In genomic region chr11:63242089-63242762, GRCh38 we compare ENCODE assay signal across 23 cellular contexts. TPM values are rescaled to one million over a fixed set of nuclear protein-coding genes. Genes with fewer than 3 reads are reported as not detected.
"Had no signal": no experiment of that assay in that cellular context is flagged by ENCODE, and none has a peak within 500 bp of the region (broad histone marks: within the 10 kb centered on the region; RNA-seq: fewer than 3 reads in every experiment).

No MANE protein-coding gene starts in this region.

- H3K4me3 ChIP-seq: colonic mucosa, gastrocnemius medialis, left lung, right atrium auricular region had no signal

- H3K27ac ChIP-seq: colonic mucosa, gastrocnemius medialis, left lung, right atrium auricular region had no signal

- H3K4me1 Mint-ChIP-seq: brain, neural crest cell had no signal

- H3K36me3 Mint-ChIP-seq: brain, type B pancreatic cell had no signal

- H3K9me3 ChIP-seq: colonic mucosa, gastrocnemius medialis, left lung, right atrium auricular region had no signal

- ATAC-seq: activated CD4-positive, CD25-positive, alpha-beta regulatory T cell treated with anti-CD3 and anti-CD28 coated beads, Interleukin-2, amount 50 U/mL, for 24 hours; gastrocnemius medialis; left lung; SK-N-SH treated with all-trans-retinoic acid at 6 μM for 48 hours had no signal

- H3K4me3 Mint-ChIP-seq: brain; endodermal cell; neural crest cell; stimulated activated naive CD8-positive, alpha-beta T cell treated with anti-CD3 and anti-CD28 coated beads, Interleukin-15, Interleukin-2, amounts not matched to agents 100 ng/mL and 50 ng/mL, for 24 hours; type B pancreatic cell had no signal

- DNase-seq: anterior cingulate cortex; central memory CD4-positive, alpha-beta T cell; colonic mucosa; endodermal cell; gastrocnemius medialis; head of caudate nucleus; kidney; left lung; mammary epithelial cell; T-helper 1 cell; T-helper 9 cell had no signal

- H3K4me1 ChIP-seq: colonic mucosa, gastrocnemius medialis, left lung, right atrium auricular region had no signal

- H3K27me3 Mint-ChIP-seq: progenitor cell of endocrine pancreas had no signal

- H3K27me3 ChIP-seq: colonic mucosa, gastrocnemius medialis, left lung, right atrium auricular region had no signal

- H3K36me3 ChIP-seq: colonic mucosa, gastrocnemius medialis, left lung, right atrium auricular region had no signal

- H3K27ac Mint-ChIP-seq: brain; endodermal cell; progenitor cell of endocrine pancreas; stimulated activated naive CD8-positive, alpha-beta T cell treated with anti-CD3 and anti-CD28 coated beads, Interleukin-15, Interleukin-2, amounts not matched to agents 100 ng/mL and 50 ng/mL, for 24 hours; type B pancreatic cell had no signal

RNA-seq across cellular contexts. Expression of gene SLC22A25, which starts 1.2 kb away (rescaled TPM):
- total RNA-seq: colonic mucosa, epithelial cell of proximal tubule, kidney, left lung, mammary epithelial cell, myocyte, neural crest cell, osteoblast, progenitor cell of endocrine pancreas, right atrium auricular region, skeletal muscle tissue had no signal
